Comparison of ENCODE assay signal across 1 cellular context in genomic region chr13:110651726-110652230, GRCh38.
TF ChIP-seq lines count a peak whose summit lies in the region.

No MANE protein-coding gene starts in this region.

TF ChIP-seq in GM12878, 131 proteins besides CTCF, POLR2A, EP300 and RAD21:
- TF ChIP-seq IRF5 (IDR thresholded peaks at IDR 0.05; ENCODE audit: borderline replicate concordance) (no peak), IRF4 (IDR thresholded peaks at IDR 0.05; ENCODE audit: low read depth, low read length) (no peak), MAX (IDR thresholded peaks at IDR 0.05; ENCODE audit: low read depth, low read length) (no peak), PKNOX1 (IDR thresholded peaks at IDR 0.05) (no peak), ZBTB11 (CRISPR knock-in tag; IDR thresholded peaks at IDR 0.05) (no peak), CHD4 (IDR thresholded peaks at IDR 0.05) (no peak), NFIC (IDR thresholded peaks at IDR 0.05; ENCODE audit: low read depth, low read length) (no peak)
